Comparison of ENCODE assay signal across 8 cellular contexts in the genomic region with DNA sequence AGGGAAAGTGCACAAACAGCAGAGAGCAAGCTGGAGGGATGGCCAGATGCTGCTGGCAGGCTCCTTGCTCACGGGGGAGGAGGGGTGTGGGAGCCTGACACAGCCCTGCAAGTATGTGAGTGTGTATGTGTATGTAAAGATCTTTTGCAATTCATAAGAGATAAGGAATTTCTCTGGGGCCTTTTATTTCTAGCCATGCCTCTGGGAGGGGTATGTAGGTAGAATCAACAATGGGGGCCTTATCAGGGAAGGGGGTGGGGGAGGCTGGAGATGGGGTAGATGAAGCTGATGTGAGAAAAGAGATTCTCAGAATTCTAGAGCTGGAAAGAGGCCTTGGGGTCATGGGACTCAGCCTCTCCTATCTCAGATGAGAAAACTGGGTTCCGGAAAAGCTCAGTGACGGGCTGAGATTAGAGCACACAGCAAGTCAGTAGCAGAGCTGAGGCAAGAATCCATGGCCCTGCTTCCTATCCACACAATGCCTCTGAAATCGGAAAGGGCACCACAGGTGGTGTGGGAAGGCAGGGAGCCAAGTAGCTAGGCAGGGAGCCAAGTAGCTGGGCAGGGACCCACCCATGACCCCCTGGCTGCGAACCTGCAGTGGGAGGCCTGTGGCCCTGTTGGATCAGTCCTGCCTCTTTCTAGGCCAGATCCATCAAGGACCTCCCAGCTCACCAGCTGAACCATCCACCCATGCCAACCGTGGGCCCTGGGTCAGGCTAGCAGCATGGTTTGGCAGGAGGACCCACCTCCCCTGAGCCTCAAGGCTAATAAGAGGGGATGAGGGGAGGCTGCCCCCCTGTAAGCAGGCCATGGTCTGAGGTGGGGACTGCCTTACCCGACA. TPM values are rescaled to one million over a fixed set of nuclear protein-coding genes. Genes with fewer than 3 reads are reported as not detected.
DNase-seq lines count a peak whose midpoint lies in the region; ATAC-seq and TF ChIP-seq lines count a peak whose summit lies in the region.
"Had no signal": no experiment of that assay in that cellular context is flagged by ENCODE, and none has a peak within 500 bp of the region (broad histone marks: within the 10 kb centered on the region; RNA-seq: fewer than 3 reads in every experiment).

No MANE protein-coding gene starts in this region.

- H3K4me3 ChIP-seq in right atrium auricular region, result no peak overlapping the region
- H3K4me3 ChIP-seq in tibial artery, result no peak overlapping the region
- H3K4me3 ChIP-seq: lung had no signal

- TF ChIP-seq CTCF in right atrium auricular region (IDR thresholded peaks at IDR 0.05) (no peak), tibial artery (IDR thresholded peaks at IDR 0.05) (no peak)

- DNase-seq in HT1080 (ENCODE audit: low read depth), result peak; percentile 70
- DNase-seq in right atrium auricular region (ENCODE audit: low spot score), result no peak
- DNase-seq in tibial artery, result peak in 1 of 2 donors; percentile 72
- no peak for DNase-seq in posterior vena cava (ENCODE audit: low spot score)
- DNase-seq in sciatic nerve (ENCODE audit: low spot score), result no peak

- H3K36me3 ChIP-seq in right atrium auricular region (no peaks in the 10 kb centered on the region), tibial artery (no peaks in the 10 kb centered on the region)

- H3K27me3 ChIP-seq in right atrium auricular region, result no peaks in the 10 kb centered on the region
- H3K27me3 ChIP-seq in tibial artery, result no peaks in the 10 kb centered on the region

- ATAC-seq in HG03565 (IDR thresholded peaks at IDR 0.05; ENCODE audit: unreplicated experiment) (no peak), sciatic nerve (no peak)

- peak overlapping the region; percentile 16 for H3K27ac ChIP-seq in angular gyrus (ENCODE audit: low read depth, low read length)
- peak overlapping the region; percentile 61 to 67 for H3K27ac ChIP-seq in right atrium auricular region
- H3K27ac ChIP-seq in tibial artery, result peak overlapping the region; percentile 42 to 67

- H3K9me3 ChIP-seq in right atrium auricular region, result no peaks in the 10 kb centered on the region
- H3K9me3 ChIP-seq in tibial artery, result no peaks in the 10 kb centered on the region

- intact Hi-C loops in tibial artery (cut with DNase I; ENCODE audit: low total_unique reads), result no loop called here
- intact Hi-C loops in posterior vena cava (cut with DNase I), result no loop called here
- intact Hi-C loops in sciatic nerve (cut with DNase I), result no loop called here

- H3K4me1 ChIP-seq in right atrium auricular region (peaks cover 0 to 69% of the 10 kb centered on the region in 2 donors), tibial artery (peaks cover 0 to 67% (median 56%) of the 10 kb centered on the region in 4 donors)

RNA-seq across cellular contexts. Expression of a gene that starts 54.7 kb away (rescaled TPM):
- total RNA-seq in HT1080 (2014; rRNA removed; shearing (Covaris generic)), result 23.5 and 27.9 TPM in 2 replicates
- 17.4 and 18.0 TPM in 2 replicates for polyA plus RNA-seq in HT1080 (2015; cell fraction: cytosol; rRNA removed)
- polyA plus RNA-seq in HT1080 (2015; cell fraction: nucleus; rRNA removed), result 68.7 and 70.0 TPM in 2 replicates
- total RNA-seq in right atrium auricular region (10 to 100 TPM; 26.1 to 28.1 TPM), posterior vena cava (10 to 100 TPM; 54.6 to 58.1 TPM), sciatic nerve (101 TPM)
